13 cellular contexts compared by ENCODE assay signal in the genomic region with DNA sequence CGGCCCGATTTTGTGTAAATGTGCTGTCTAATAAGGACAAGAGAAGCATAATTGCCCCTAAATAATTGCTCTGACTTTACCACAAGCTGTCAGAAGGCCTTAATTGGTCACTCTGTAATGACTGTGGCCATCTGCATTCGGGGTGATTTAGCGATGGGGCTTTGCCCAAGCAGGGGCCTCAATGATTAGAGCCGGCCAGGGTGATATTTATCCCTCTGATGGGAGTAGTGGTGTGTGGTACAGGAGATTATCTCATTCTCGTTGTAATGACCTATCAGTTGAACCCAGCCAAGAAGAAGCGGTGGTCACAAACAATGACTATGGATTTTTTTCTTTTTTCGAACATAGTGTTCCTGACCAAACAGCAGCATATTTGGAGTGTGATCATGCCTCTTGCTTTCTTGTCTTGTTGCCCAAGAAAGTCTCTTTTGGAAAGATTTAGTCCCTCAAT.
"Had no signal": no experiment of that assay in that cellular context is flagged by ENCODE, and none has a peak within 500 bp of the region (broad histone marks: within the 10 kb centered on the region; RNA-seq: fewer than 3 reads in every experiment).

No MANE protein-coding gene starts in this region.

- H3K36me3 ChIP-seq: neural progenitor cell, transverse colon had no signal

- H3K27ac ChIP-seq: epithelial cell of prostate, neural progenitor cell, transverse colon had no signal

- H3K9me3 Mint-ChIP-seq: activated B cell treated with CpG ODN at 0.5 μM for 24 hours, naive B cell, neural progenitor cell had no signal

- H3K4me3 Mint-ChIP-seq: activated B cell treated with CpG ODN at 0.5 μM for 24 hours, naive B cell, neural progenitor cell had no signal

- H3K9me3 ChIP-seq: transverse colon had no signal

- H3K4me3 ChIP-seq: neural progenitor cell, transverse colon had no signal

- DNase-seq: activated B cell treated with CpG ODN at 0.5 μM for 24 hours; activated CD4-positive, alpha-beta T cell treated with anti-CD3 and anti-CD28 coated beads for 48 hours; activated CD8-positive, alpha-beta memory T cell treated with anti-CD3 and anti-CD28 coated beads for 24 hours; activated naive CD4-positive, alpha-beta T cell treated with Interleukin-2 at 50 U/mL for 16 hours; hippocampal formation; naive B cell; stimulated activated CD4-positive, alpha-beta T cell treated with anti-CD3 and anti-CD28 coated beads, Interleukin-4, amount 100 ng/mL, for 1 hour; stimulated activated naive CD4-positive, alpha-beta T cell; transverse colon had no signal

- ATAC-seq: left lobe of liver, SK-N-SH treated with all-trans-retinoic acid at 6 μM for 48 hours had no signal

- H3K27ac Mint-ChIP-seq: activated B cell treated with CpG ODN at 0.5 μM for 24 hours, neural progenitor cell had no signal

- H3K4me1 Mint-ChIP-seq: activated B cell treated with CpG ODN at 0.5 μM for 24 hours had no signal

- H3K27me3 ChIP-seq: neural progenitor cell, transverse colon had no signal

- H3K27me3 Mint-ChIP-seq: activated B cell treated with CpG ODN at 0.5 μM for 24 hours, naive B cell had no signal
